20 cellular contexts compared by ENCODE assay signal in genomic region chr6:42361036-42361435, GRCh38.
A peak's percentile ranks its signal among the peaks of the same experiment; 100 is the strongest.
DNase-seq lines count a peak whose midpoint lies in the region; ATAC-seq and TF ChIP-seq lines count a peak whose summit lies in the region.
"Had no signal": no experiment of that assay in that cellular context is flagged by ENCODE, and none has a peak within 500 bp of the region (broad histone marks: within the 10 kb centered on the region; RNA-seq: fewer than 3 reads in every experiment).

No MANE protein-coding gene starts in this region.

- no peak for ATAC-seq in activated CD8-positive, alpha-beta memory T cell treated with anti-CD3 and anti-CD28 coated beads, Interleukin-2, amount 10 ng/mL, durations not matched to agents 7 days and 5 days
- no peak for ATAC-seq in natural killer cell treated with Interleukin-12 subunit alpha and Interleukin-12 subunit beta and Interleukin-15 and Interleukin-18, amount 100 ng/mL, for 72 hours
- ATAC-seq in natural killer cell: no peak
- ATAC-seq: A549, SK-N-SH treated with all-trans-retinoic acid at 6 μM for 48 hours had no signal

- H3K36me3 Mint-ChIP-seq in activated CD8-positive, alpha-beta memory T cell treated with anti-CD3 and anti-CD28 coated beads, Interleukin-2, amount 10 ng/mL, durations not matched to agents 7 days and 5 days: peaks cover 54% of the 10 kb centered on the region
- peaks cover 15% of the 10 kb centered on the region for H3K36me3 Mint-ChIP-seq in natural killer cell treated with Interleukin-12 subunit alpha and Interleukin-12 subunit beta and Interleukin-15 and Interleukin-18, amount 100 ng/mL, for 72 hours
- peaks cover 14% of the 10 kb centered on the region for H3K36me3 Mint-ChIP-seq in natural killer cell
- H3K36me3 Mint-ChIP-seq in activated T-helper 1 cell treated with anti-CD3 and anti-CD28 coated beads, Interleukin-12 subunit alpha, Interleukin-12 subunit beta, Interleukin-2, Interleukin-4 antibody, amounts not matched to agents 30 ng/mL and 10 ng/mL and 1 ng/mL, durations not matched to agents 14 hours and 24 hours and 36 hours (ENCODE audit: low read depth): peaks cover 59% of the 10 kb centered on the region

- H3K4me3 Mint-ChIP-seq in activated CD8-positive, alpha-beta memory T cell treated with anti-CD3 and anti-CD28 coated beads, Interleukin-2, amount 10 ng/mL, durations not matched to agents 7 days and 5 days: no peak overlapping the region
- H3K4me3 Mint-ChIP-seq in natural killer cell treated with Interleukin-12 subunit alpha and Interleukin-12 subunit beta and Interleukin-15 and Interleukin-18, amount 100 ng/mL, for 72 hours: no peak overlapping the region
- H3K4me3 Mint-ChIP-seq in natural killer cell: no peak overlapping the region
- no peak overlapping the region for H3K4me3 Mint-ChIP-seq in activated T-helper 1 cell treated with anti-CD3 and anti-CD28 coated beads, Interleukin-12 subunit alpha, Interleukin-12 subunit beta, Interleukin-2, Interleukin-4 antibody, amounts not matched to agents 30 ng/mL and 10 ng/mL and 1 ng/mL, durations not matched to agents 14 hours and 24 hours and 36 hours

- no peak overlapping the region for H3K27ac Mint-ChIP-seq in activated CD8-positive, alpha-beta memory T cell treated with anti-CD3 and anti-CD28 coated beads, Interleukin-2, amount 10 ng/mL, durations not matched to agents 7 days and 5 days
- H3K27ac Mint-ChIP-seq in natural killer cell treated with Interleukin-12 subunit alpha and Interleukin-12 subunit beta and Interleukin-15 and Interleukin-18, amount 100 ng/mL, for 72 hours: peak overlapping the region; percentile 74 to 95
- no peak overlapping the region for H3K27ac Mint-ChIP-seq in natural killer cell
- peak overlapping the region; percentile 63 for H3K27ac Mint-ChIP-seq in activated T-helper 1 cell treated with anti-CD3 and anti-CD28 coated beads, Interleukin-12 subunit alpha, Interleukin-12 subunit beta, Interleukin-2, Interleukin-4 antibody, amounts not matched to agents 30 ng/mL and 10 ng/mL and 1 ng/mL, durations not matched to agents 14 hours and 24 hours and 36 hours

- H3K27ac ChIP-seq in effector memory CD4-positive, alpha-beta T cell (ENCODE audit: insufficient read depth, low read length, poor library complexity, severe bottlenecking): no peak overlapping the region
- H3K27ac ChIP-seq: A549, Peyer's patch had no signal

- H3K27me3 Mint-ChIP-seq in activated CD8-positive, alpha-beta memory T cell treated with anti-CD3 and anti-CD28 coated beads, Interleukin-2, amount 10 ng/mL, durations not matched to agents 7 days and 5 days: no peaks in the 10 kb centered on the region
- no peaks in the 10 kb centered on the region for H3K27me3 Mint-ChIP-seq in natural killer cell treated with Interleukin-12 subunit alpha and Interleukin-12 subunit beta and Interleukin-15 and Interleukin-18, amount 100 ng/mL, for 72 hours
- H3K27me3 Mint-ChIP-seq in natural killer cell (ENCODE audit: low read depth in 2 of 2): no peaks in the 10 kb centered on the region
- no peaks in the 10 kb centered on the region for H3K27me3 Mint-ChIP-seq in activated T-helper 1 cell treated with anti-CD3 and anti-CD28 coated beads, Interleukin-12 subunit alpha, Interleukin-12 subunit beta, Interleukin-2, Interleukin-4 antibody, amounts not matched to agents 30 ng/mL and 10 ng/mL and 1 ng/mL, durations not matched to agents 14 hours and 24 hours and 36 hours (ENCODE audit: insufficient read depth)

- peaks cover 4% of the 10 kb centered on the region for H3K36me3 ChIP-seq in effector memory CD4-positive, alpha-beta T cell (ENCODE audit: control insufficient read depth, insufficient read depth, low read length)
- H3K36me3 ChIP-seq: BE2C, Peyer's patch had no signal

- peaks cover 3% of the 10 kb centered on the region for H3K4me1 ChIP-seq in effector memory CD4-positive, alpha-beta T cell (ENCODE audit: control insufficient read depth, insufficient read depth, low read length, poor library complexity, severe bottlenecking)
- H3K4me1 ChIP-seq: Peyer's patch had no signal

- CTCF ChIA-PET in activated CD8-positive, alpha-beta memory T cell treated with anti-CD3 and anti-CD28 coated beads, Interleukin-2, amount 10 ng/mL, durations not matched to agents 7 days and 5 days (lab: Charles Lee): no interaction called here

- no peak for TF ChIP-seq CTCF in natural killer cell (IDR thresholded peaks at IDR 0.05)

- no peak overlapping the region for H3K4me3 ChIP-seq in effector memory CD4-positive, alpha-beta T cell (ENCODE audit: insufficient read depth, low read depth, low read length, poor library complexity, severe bottlenecking)
- H3K4me3 ChIP-seq: A549, Peyer's patch had no signal

- no peaks in the 10 kb centered on the region for H3K27me3 ChIP-seq in effector memory CD4-positive, alpha-beta T cell (replicated peaks; ENCODE audit: control insufficient read depth, insufficient read depth, low read length, poor library complexity, severe bottlenecking)
- H3K27me3 ChIP-seq: BE2C, Peyer's patch had no signal

- H3K9me3 Mint-ChIP-seq in activated CD8-positive, alpha-beta memory T cell treated with anti-CD3 and anti-CD28 coated beads, Interleukin-2, amount 10 ng/mL, durations not matched to agents 7 days and 5 days (ENCODE audit: low read depth): no peaks in the 10 kb centered on the region
- no peaks in the 10 kb centered on the region for H3K9me3 Mint-ChIP-seq in natural killer cell treated with Interleukin-12 subunit alpha and Interleukin-12 subunit beta and Interleukin-15 and Interleukin-18, amount 100 ng/mL, for 72 hours
- H3K9me3 Mint-ChIP-seq in natural killer cell: no peaks in the 10 kb centered on the region
- no peaks in the 10 kb centered on the region for H3K9me3 Mint-ChIP-seq in activated T-helper 1 cell treated with anti-CD3 and anti-CD28 coated beads, Interleukin-12 subunit alpha, Interleukin-12 subunit beta, Interleukin-2, Interleukin-4 antibody, amounts not matched to agents 30 ng/mL and 10 ng/mL and 1 ng/mL, durations not matched to agents 14 hours and 24 hours and 36 hours

- peaks cover 77% of the 10 kb centered on the region for H3K4me1 Mint-ChIP-seq in activated CD8-positive, alpha-beta memory T cell treated with anti-CD3 and anti-CD28 coated beads, Interleukin-2, amount 10 ng/mL, durations not matched to agents 7 days and 5 days
- H3K4me1 Mint-ChIP-seq in natural killer cell treated with Interleukin-12 subunit alpha and Interleukin-12 subunit beta and Interleukin-15 and Interleukin-18, amount 100 ng/mL, for 72 hours (ENCODE audit: low read depth in 2 of 2): peaks cover 57 to 71% of the 10 kb centered on the region in 2 donors
- peaks cover 23 to 34% of the 10 kb centered on the region in 2 donors for H3K4me1 Mint-ChIP-seq in natural killer cell
- H3K4me1 Mint-ChIP-seq in activated T-helper 1 cell treated with anti-CD3 and anti-CD28 coated beads, Interleukin-12 subunit alpha, Interleukin-12 subunit beta, Interleukin-2, Interleukin-4 antibody, amounts not matched to agents 30 ng/mL and 10 ng/mL and 1 ng/mL, durations not matched to agents 14 hours and 24 hours and 36 hours (ENCODE audit: low read depth): peaks cover 66% of the 10 kb centered on the region

- intact Hi-C loops in natural killer cell (cut with micrococcal nuclease): no loop called here
- intact Hi-C loops in activated T-helper 1 cell treated with anti-CD3 and anti-CD28 coated beads, Interleukin-12 subunit alpha, Interleukin-12 subunit beta, Interleukin-2, Interleukin-4 antibody, amounts not matched to agents 30 ng/mL and 10 ng/mL and 1 ng/mL, durations not matched to agents 14 hours and 24 hours and 36 hours (cut with micrococcal nuclease): no loop called here

- no peaks in the 10 kb centered on the region for H3K9me3 ChIP-seq in effector memory CD4-positive, alpha-beta T cell (ENCODE audit: control insufficient read depth, low read length)
- H3K9me3 ChIP-seq: A549, BE2C, Peyer's patch had no signal

- DNase-seq in activated CD8-positive, alpha-beta memory T cell treated with anti-CD3 and anti-CD28 coated beads, Interleukin-2, amount 50 U/mL, for 48 hours: peak; percentile 8
- no peak for DNase-seq in activated CD8-positive, alpha-beta memory T cell treated with anti-CD3 and anti-CD28 coated beads, Interleukin-2, amount 10 ng/mL, durations not matched to agents 7 days and 5 days
- DNase-seq in natural killer cell treated with Interleukin-12 subunit alpha and Interleukin-12 subunit beta and Interleukin-15 and Interleukin-18, amount 100 ng/mL, for 72 hours (ENCODE audit: low spot score): peak; percentile 12
- DNase-seq in natural killer cell: no peak
- no peak for DNase-seq in activated T-helper 1 cell treated with anti-CD3 and anti-CD28 coated beads, Interleukin-12 subunit alpha, Interleukin-12 subunit beta, Interleukin-2, Interleukin-4 antibody, amounts not matched to agents 30 ng/mL and 10 ng/mL and 1 ng/mL, durations not matched to agents 14 hours and 24 hours and 36 hours (ENCODE audit: low spot score)
- DNase-seq in NCI-H128 (lab: John Stamatoyannopoulos, UW; ENCODE audit: unreplicated experiment): no peak
- DNase-seq in effector memory CD4-positive, alpha-beta T cell: no peak
- DNase-seq: BE2C, EL, GF-D8, H7, NCI-H1092, NCI-H1436 treated with DMSO at 0.1 percent for 48 hours, NCI-H2029, NCI-H226, NCI-H510A treated with DMSO at 0.1 percent for 48 hours, NCI-H748 treated with DMSO at 0.1 percent for 48 hours had no signal

Comparison
In these comparisons a context has a peak if more than half of its experiments do, and no peak if none do; other contexts are left out.
1. DNase-seq: peak in activated CD8-positive, alpha-beta memory T cell treated with anti-CD3 and anti-CD28 coated beads, Interleukin-2, amount 50 U/mL, for 48 hours (single experiment) and natural killer cell treated with Interleukin-12 subunit alpha and Interleukin-12 subunit beta and Interleukin-15 and Interleukin-18, amount 100 ng/mL, for 72 hours (single experiment); none in activated CD8-positive, alpha-beta memory T cell treated with anti-CD3 and anti-CD28 coated beads, Interleukin-2, amount 10 ng/mL, durations not matched to agents 7 days and 5 days (single experiment), natural killer cell (single experiment), activated T-helper 1 cell treated with anti-CD3 and anti-CD28 coated beads, Interleukin-12 subunit alpha, Interleukin-12 subunit beta, Interleukin-2, Interleukin-4 antibody, amounts not matched to agents 30 ng/mL and 10 ng/mL and 1 ng/mL, durations not matched to agents 14 hours and 24 hours and 36 hours (single experiment), NCI-H128 (single experiment) and effector memory CD4-positive, alpha-beta T cell (0 of 3).
2. H3K27ac Mint-ChIP-seq: peak in natural killer cell treated with Interleukin-12 subunit alpha and Interleukin-12 subunit beta and Interleukin-15 and Interleukin-18, amount 100 ng/mL, for 72 hours (2 of 2) and activated T-helper 1 cell treated with anti-CD3 and anti-CD28 coated beads, Interleukin-12 subunit alpha, Interleukin-12 subunit beta, Interleukin-2, Interleukin-4 antibody, amounts not matched to agents 30 ng/mL and 10 ng/mL and 1 ng/mL, durations not matched to agents 14 hours and 24 hours and 36 hours (single experiment); none in activated CD8-positive, alpha-beta memory T cell treated with anti-CD3 and anti-CD28 coated beads, Interleukin-2, amount 10 ng/mL, durations not matched to agents 7 days and 5 days (single experiment) and natural killer cell (0 of 2).